9 cellular contexts compared by ENCODE assay signal in genomic region chr9:134433909-134434895, GRCh38.
DNase-seq lines count a peak whose midpoint lies in the region; ATAC-seq and TF ChIP-seq lines count a peak whose summit lies in the region.
"Had no signal": no experiment of that assay in that cellular context is flagged by ENCODE, and none has a peak within 500 bp of the region (broad histone marks: within the 10 kb centered on the region; RNA-seq: fewer than 3 reads in every experiment).

No MANE protein-coding gene starts in this region.

- ATAC-seq in left ventricle myocardium superior (peak; percentile 2), HG03175 (IDR thresholded peaks at IDR 0.05; ENCODE audit: unreplicated experiment) (no peak)

- H3K27me3 Mint-ChIP-seq in progenitor cell of endocrine pancreas: no peaks in the 10 kb centered on the region
- H3K27me3 Mint-ChIP-seq: central memory CD8-positive, alpha-beta T cell had no signal

- H3K27ac ChIP-seq in 22Rv1: 0 out of 2 replicates have a peak overlapping the region, but pooled peaks have one; percentile 22
- H3K27ac ChIP-seq in ascending aorta: peak overlapping the region; percentile 59 to 94

- TF ChIP-seq CTCF in 22Rv1 (IDR thresholded peaks at IDR 0.05) (no peak), ascending aorta (IDR thresholded peaks at IDR 0.05) (no peak), progenitor cell of endocrine pancreas (IDR thresholded peaks at IDR 0.05; ENCODE audit: unreplicated experiment) (no peak), GM20000 (IDR thresholded peaks at IDR 0.05; ENCODE audit: extremely low read depth, missing control alignments) (no peak)

- H3K4me1 Mint-ChIP-seq in progenitor cell of endocrine pancreas (ENCODE audit: low read depth): peaks cover 9% of the 10 kb centered on the region
- H3K4me1 Mint-ChIP-seq: central memory CD8-positive, alpha-beta T cell had no signal

- no peaks in the 10 kb centered on the region for H3K9me3 ChIP-seq in ascending aorta

- H3K27ac Mint-ChIP-seq in progenitor cell of endocrine pancreas: peak overlapping the region; percentile 24

- DNase-seq in ascending aorta (ENCODE audit: low spot score in 2 of 2): no peak
- no peak for DNase-seq in left ventricle myocardium superior
- no peak for DNase-seq in progenitor cell of endocrine pancreas (ENCODE audit: low spot score, unreplicated experiment)
- no peak for DNase-seq in cerebellar cortex (ENCODE audit: low spot score)
- no peak for DNase-seq in GM20000 (ENCODE audit: low spot score)
- no peak for DNase-seq in NCI-H1105 (lab: John Stamatoyannopoulos, UW)

- peak overlapping the region in 1 of 2 donors; percentile 52 for H3K4me3 ChIP-seq in ascending aorta

- no peaks in the 10 kb centered on the region for H3K9me3 Mint-ChIP-seq in progenitor cell of endocrine pancreas (ENCODE audit: low read depth)
- H3K9me3 Mint-ChIP-seq: central memory CD8-positive, alpha-beta T cell had no signal

- no peak overlapping the region for H3K4me3 Mint-ChIP-seq in progenitor cell of endocrine pancreas (ENCODE audit: low read depth)
- H3K4me3 Mint-ChIP-seq: central memory CD8-positive, alpha-beta T cell had no signal

- H3K4me1 ChIP-seq in ascending aorta: peaks cover 16 to 35% of the 10 kb centered on the region in 2 donors

- H3K27me3 ChIP-seq in ascending aorta: no peaks in the 10 kb centered on the region

- peaks cover 2% of the 10 kb centered on the region for H3K36me3 Mint-ChIP-seq in progenitor cell of endocrine pancreas (ENCODE audit: insufficient read depth)

- intact Hi-C loops in ascending aorta (cut with DNase I) (no loop called here), left ventricle myocardium superior (cut with micrococcal nuclease) (no loop called here)

- peaks cover 31 to 46% of the 10 kb centered on the region in 2 donors for H3K36me3 ChIP-seq in ascending aorta
